ENCODE assay signal across 9 cellular contexts in genomic region chr11:72326151-72326842, GRCh38.
DNase-seq lines count a peak whose midpoint lies in the region; FAIRE-seq and TF ChIP-seq lines count a peak whose summit lies in the region.
"Had no signal": no experiment of that assay in that cellular context is flagged by ENCODE, and none has a peak within 500 bp of the region (broad histone marks: within the 10 kb centered on the region; RNA-seq: fewer than 3 reads in every experiment).

No MANE protein-coding gene starts in this region.

- TF ChIP-seq EP300 in SK-N-SH (IDR thresholded peaks at IDR 0.05; ENCODE audit: borderline replicate concordance in 1 of 2, low read depth in 1 of 2, low read length in 1 of 2), result peak; percentile 73 to 96

- H2AFZ ChIP-seq in SK-N-SH (ENCODE audit: low read depth) (no peak overlapping the region), smooth muscle cell (ENCODE audit: low read depth) (no peak overlapping the region)

- H3K4me3 ChIP-seq in SK-N-SH (ENCODE audit: low read depth in 2 of 2, low read length in 1 of 2) (no peak overlapping the region), bronchial epithelial cell (ENCODE audit: low read depth, low read length) (no peak overlapping the region), smooth muscle cell (no peak overlapping the region), HAP-1 (no peak overlapping the region)

- in situ Hi-C loops in HAP-1 (cut with MboI; ENCODE audit: low sequenced_read_pairs), result no loop called here

- peaks cover 62% of the 10 kb centered on the region for H3F3A ChIP-seq in SK-N-SH (replicated peaks; ENCODE audit: insufficient read depth)
- peaks cover 15% of the 10 kb centered on the region for H3F3A ChIP-seq in smooth muscle cell (ENCODE audit: low read depth)

- H3K4me1 ChIP-seq in SK-N-SH (ENCODE audit: control insufficient read depth in 1 of 2, insufficient read depth in 2 of 2, low read depth in 1 of 2, low read length in 1 of 2), result peaks cover 68 to 81% of the 10 kb centered on the region in 2 experiments
- H3K4me1 ChIP-seq in smooth muscle cell (ENCODE audit: low read depth), result peaks cover 7% of the 10 kb centered on the region
- no peaks in the 10 kb centered on the region for H3K4me1 ChIP-seq in HAP-1

- H3K9ac ChIP-seq in SK-N-SH (peak overlapping the region; percentile 39; the same call in 1 of the 2 replicates), smooth muscle cell (ENCODE audit: low read depth) (peak overlapping the region; percentile 78)

- H3K9me2 ChIP-seq in SK-N-SH, result no peaks in the 10 kb centered on the region

- CTCF ChIA-PET in SK-N-SH (lab: Yijun Ruan, JAX), result interaction anchor here (0.6 to 36.9 kb wide), 10 partner anchors 15 to 104 kb away, joined by 3 to 637 read pairs (median 6); partner anchors contain the start of gene PHOX2A

- TF ChIP-seq CTCF in SK-N-SH (IDR thresholded peaks at IDR 0.05), result no peak
- TF ChIP-seq CTCF in bronchial epithelial cell (IDR thresholded peaks at IDR 0.05; ENCODE audit: insufficient read depth, low read length, severe bottlenecking), result no peak
- no peak for TF ChIP-seq CTCF in smooth muscle cell (IDR thresholded peaks at IDR 0.05; ENCODE audit: borderline replicate concordance, insufficient read depth, poor library complexity, severe bottlenecking)

- H3K27ac ChIP-seq in SK-N-SH (ENCODE audit: low read depth in 2 of 2, low read length in 1 of 2) (peak overlapping the region; percentile 87 to 100), smooth muscle cell (ENCODE audit: low read depth) (peak overlapping the region; percentile 99), caudate nucleus (ENCODE audit: low read depth, low read length) (no peak overlapping the region)

- H3K9me3 ChIP-seq in SK-N-SH, result no peaks in the 10 kb centered on the region
- no peaks in the 10 kb centered on the region for H3K9me3 ChIP-seq in smooth muscle cell (replicated peaks; ENCODE audit: low read depth)
- no peaks in the 10 kb centered on the region for H3K9me3 ChIP-seq in HAP-1

- H3K27me3 ChIP-seq in SK-N-SH (ENCODE audit: insufficient read depth) (no peaks in the 10 kb centered on the region), bronchial epithelial cell (ENCODE audit: control insufficient read depth, insufficient read depth, low read length) (no peaks in the 10 kb centered on the region), smooth muscle cell (ENCODE audit: low read depth) (no peaks in the 10 kb centered on the region), HAP-1 (ENCODE audit: low read depth) (no peaks in the 10 kb centered on the region)

- H4K20me1 ChIP-seq in SK-N-SH (ENCODE audit: insufficient read depth) (no peaks in the 10 kb centered on the region), smooth muscle cell (ENCODE audit: low read depth) (no peaks in the 10 kb centered on the region)

- DNase-seq in ELR (ENCODE audit: low read depth) (peak; percentile 83), SK-N-SH (peak; percentile 71), bronchial epithelial cell (ENCODE audit: low read depth) (peak; percentile 65), smooth muscle cell (lab: John Stamatoyannopoulos, UW; ENCODE audit: unreplicated experiment) (no peak), HAP-1 (ENCODE audit: low spot score in 2 of 2) (no peak), caudate nucleus (lab: John Stamatoyannopoulos, UW) (no peak), NCI-H1930 (lab: John Stamatoyannopoulos, UW) (no peak), NCI-H1436 (lab: John Stamatoyannopoulos, UW) (no peak)
- DNase-seq: NCI-H1092 had no signal

- peak overlapping the region; percentile 52 for H3K4me2 ChIP-seq in SK-N-SH
- H3K4me2 ChIP-seq in smooth muscle cell, result peak overlapping the region; percentile 49

- FAIRE-seq in bronchial epithelial cell (lab: Jason Lieb, UNC), result no peak

- TF ChIP-seq RAD21 in SK-N-SH (IDR thresholded peaks at IDR 0.05; ENCODE audit: low read length), result no peak; the same call in 1 of the 2 replicates

- POLR2A ChIA-PET in SK-N-SH (lab: Yijun Ruan, JAX), result interaction anchor here (0.8 to 6.2 kb wide), 18 partner anchors 9 to 104 kb away, joined by 3 to 81 read pairs (median 6); partner anchors contain the start of gene PHOX2A

- H3K36me3 ChIP-seq in SK-N-SH (replicated peaks in 1 of 2; ENCODE audit: control insufficient read depth in 1 of 2, insufficient read depth in 2 of 2, low read length in 1 of 2) (no peaks in the 10 kb centered on the region), bronchial epithelial cell (ENCODE audit: control insufficient read depth, insufficient read depth, low read length) (peaks cover 3% of the 10 kb centered on the region), smooth muscle cell (ENCODE audit: low read depth) (no peaks in the 10 kb centered on the region), HAP-1 (replicated peaks) (peaks cover 3% of the 10 kb centered on the region; the same call in 1 of the 2 replicates)

- 0 out of 2 replicates have a peak, but pooled peaks cover 3% of the 10 kb centered on the region for H3K79me2 ChIP-seq in SK-N-SH (ENCODE audit: insufficient read depth)
- H3K79me2 ChIP-seq in smooth muscle cell (ENCODE audit: low read depth), result no peaks in the 10 kb centered on the region

TF ChIP-seq in SK-N-SH, 30 proteins besides CTCF, POLR2A, EP300 and RAD21 (continues in another document):
- TF ChIP-seq GABPA (IDR thresholded peaks at IDR 0.05; ENCODE audit: low read depth), result no peak
- peak; percentile 55; the same call in 1 of the 2 replicates for TF ChIP-seq MAX (IDR thresholded peaks at IDR 0.05; ENCODE audit: low read depth)
- peak; percentile 15; the same call in 1 of the 2 replicates for TF ChIP-seq YY1 (IDR thresholded peaks at IDR 0.05; ENCODE audit: low read depth)
- no peak; the same call in 1 of the 2 replicates for TF ChIP-seq FOXJ3 (CRISPR knock-in tag; IDR thresholded peaks at IDR 0.05)
- TF ChIP-seq EZH2phosphoT487 (IDR thresholded peaks at IDR 0.05; ENCODE audit: borderline replicate concordance, low read depth), result no peak
- peak; percentile 68 for TF ChIP-seq NFIC (IDR thresholded peaks at IDR 0.05; ENCODE audit: borderline replicate concordance)
- TF ChIP-seq RFX5 (IDR thresholded peaks at IDR 0.05; ENCODE audit: low read length), result no peak
- TF ChIP-seq SMC3 (IDR thresholded peaks at IDR 0.05; ENCODE audit: low read depth, low read length), result no peak
- TF ChIP-seq TCF12 (IDR thresholded peaks at IDR 0.05), result peak; percentile 91
- TF ChIP-seq GATA2 (CRISPR knock-in tag; IDR thresholded peaks at IDR 0.05), result peak; percentile 89
- peak; percentile 61 for TF ChIP-seq TEAD4 (IDR thresholded peaks at IDR 0.05; ENCODE audit: borderline replicate concordance, insufficient read depth)
- peak; percentile 78; the same call in 1 of the 2 replicates for TF ChIP-seq FOSL2 (IDR thresholded peaks at IDR 0.05; ENCODE audit: borderline replicate concordance, low read depth)
- TF ChIP-seq POLR2AphosphoS5 (IDR thresholded peaks at IDR 0.05; ENCODE audit: low read depth, low read length), result peak; percentile 54; the same call in 1 of the 2 replicates
- TF ChIP-seq PBX3 (IDR thresholded peaks at IDR 0.05), result peak; percentile 72
- TF ChIP-seq RXRA (IDR thresholded peaks at IDR 0.05; ENCODE audit: borderline replicate concordance, low read depth), result peak; percentile 78; the same call in 1 of the 2 replicates
- TF ChIP-seq SIN3A (IDR thresholded peaks at IDR 0.05; ENCODE audit: borderline replicate concordance, low read depth, low read length), result no peak
- TF ChIP-seq ZBTB33 (IDR thresholded peaks at IDR 0.05; ENCODE audit: borderline replicate concordance, low read depth), result no peak
- peak; percentile 46; the same call in 1 of the 2 replicates for TF ChIP-seq MXI1 (IDR thresholded peaks at IDR 0.05; ENCODE audit: low read depth, low read length)
- peak; percentile 24; the same call in 1 of the 2 replicates for TF ChIP-seq TAF1 (IDR thresholded peaks at IDR 0.05; ENCODE audit: borderline replicate concordance, low read depth, low read length)
- TF ChIP-seq FOXM1 (IDR thresholded peaks at IDR 0.05; ENCODE audit: low read depth), result peak; percentile 71
- TF ChIP-seq JUND (IDR thresholded peaks at IDR 0.05), result peak; percentile 62
- TF ChIP-seq IRF3 (IDR thresholded peaks at IDR 0.05; ENCODE audit: low read depth, low read length), result no peak

Comparison
In these comparisons a context has a peak if more than half of its experiments do, and no peak if none do; other contexts are left out.
1. DNase-seq: peak in ELR (single experiment), SK-N-SH (single experiment) and bronchial epithelial cell (single experiment); none in smooth muscle cell (single experiment), HAP-1 (0 of 2), caudate nucleus (0 of 61), NCI-H1930 (0 of 2) and NCI-H1436 (single experiment).